ENCODE assay signal across 10 cellular contexts in genomic region chr6:45923831-45924391, GRCh38.
DNase-seq lines count a peak whose midpoint lies in the region; ATAC-seq, FAIRE-seq and TF ChIP-seq lines count a peak whose summit lies in the region.
"Had no signal": no experiment of that assay in that cellular context is flagged by ENCODE, and none has a peak within 500 bp of the region (broad histone marks: within the 10 kb centered on the region; RNA-seq: fewer than 3 reads in every experiment).

No MANE protein-coding gene starts in this region.

- ATAC-seq in GM19455 (IDR thresholded peaks at IDR 0.05; ENCODE audit: unreplicated experiment), result peak; percentile 75

- H3K27ac ChIP-seq in AG04450 (ENCODE audit: low read depth, low read length), result no peak overlapping the region
- H3K27ac ChIP-seq in KMS-11, result peak overlapping the region; percentile 94
- H3K27ac ChIP-seq in dorsolateral prefrontal cortex, result no peak overlapping the region
- H3K27ac ChIP-seq: transverse colon had no signal

- H3K4me3 ChIP-seq in AG04450 (ENCODE audit: low read depth, low read length) (no peak overlapping the region), KMS-11 (IDR thresholded peaks at IDR 0.05; ENCODE audit: insufficient read depth, low read depth, low read length) (no peak overlapping the region), dorsolateral prefrontal cortex (no peak overlapping the region)
- H3K4me3 ChIP-seq: transverse colon had no signal

- TF ChIP-seq CTCF in AG04450 (IDR thresholded peaks at IDR 0.05; ENCODE audit: low read depth, low read length) (no peak), KMS-11 (conservative IDR thresholded peaks at IDR 0.05; ENCODE audit: low read depth, low read length) (0 out of 2 replicates have a peak, but pooled peaks have one; percentile 8), dorsolateral prefrontal cortex (IDR thresholded peaks at IDR 0.05 in 54 of 56, conservative IDR thresholded peaks at IDR 0.05 in 2 of 56; ENCODE audit: low read depth in 1 of 56, partially characterized antibody in 56 of 56) (no peak)

- H3K4me1 ChIP-seq in KMS-11 (ENCODE audit: low read depth, poor library complexity, severe bottlenecking), result peaks cover 71% of the 10 kb centered on the region

- H3K79me2 ChIP-seq in KMS-11 (ENCODE audit: insufficient read depth, low read depth), result no peaks in the 10 kb centered on the region

- H3K9me3 ChIP-seq in AG04450 (ENCODE audit: control insufficient read depth, insufficient read depth, low read length), result no peaks in the 10 kb centered on the region
- H3K9me3 ChIP-seq: transverse colon had no signal

- peak; percentile 32 for DNase-seq in AG04450 (ENCODE audit: low read depth, low spot score)
- peak; percentile 46 for DNase-seq in fibroblast of gingiva (ENCODE audit: low read depth)
- no peak for DNase-seq in dorsolateral prefrontal cortex
- no peak for DNase-seq in urothelium cell line (ENCODE audit: low spot score)
- DNase-seq in NCI-H2107 treated with DMSO at 0.1 percent for 48 hours (lab: John Stamatoyannopoulos, UW; ENCODE audit: unreplicated experiment), result no peak
- no peak for DNase-seq in globus pallidus (ENCODE audit: low spot score)
- DNase-seq: DND-41, transverse colon had no signal

- CTCF ChIA-PET in AG04450 (lab: Charles Lee), result interaction anchor here (0.6 to 3.9 kb wide), 7 partner anchors 23 to 1448 kb away, joined by 3 to 39 read pairs (median 8); no protein-coding TSS in a partner anchor

- no peak for FAIRE-seq in urothelium cell line (lab: Jason Lieb, UNC)

- H3K36me3 ChIP-seq in KMS-11 (ENCODE audit: insufficient read depth), result no peaks in the 10 kb centered on the region
- H3K36me3 ChIP-seq: transverse colon had no signal

- peak overlapping the region; percentile 71 for H3K9ac ChIP-seq in KMS-11

- H3K4me2 ChIP-seq in KMS-11, result peak overlapping the region; percentile 100

- H2AFZ ChIP-seq in KMS-11 (ENCODE audit: low read depth), result peak overlapping the region; percentile 35; the same call in 1 of the 2 replicates

- POLR2A ChIA-PET in AG04450 (lab: Yijun Ruan, JAX), result no interaction called here

- H3K27me3 ChIP-seq in AG04450 (ENCODE audit: control insufficient read depth, insufficient read depth, low read length), result no peaks in the 10 kb centered on the region
- H3K27me3 ChIP-seq in KMS-11 (ENCODE audit: insufficient read depth, low read depth), result no peaks in the 10 kb centered on the region
- H3K27me3 ChIP-seq in dorsolateral prefrontal cortex, result no peaks in the 10 kb centered on the region
- H3K27me3 ChIP-seq: transverse colon had no signal

- intact Hi-C loops in dorsolateral prefrontal cortex (cut with DNase I), result loop anchor here (2.0 to 10.0 kb wide), 6 partner anchors 209 to 1449 kb away; no protein-coding TSS in a partner anchor

- H4K20me1 ChIP-seq in KMS-11 (ENCODE audit: insufficient read depth), result no peaks in the 10 kb centered on the region

Comparison
In these comparisons a context has a peak if more than half of its experiments do, and no peak if none do; other contexts are left out.
1. DNase-seq: peak in AG04450 (single experiment) and fibroblast of gingiva (single experiment); none in dorsolateral prefrontal cortex (0 of 10), urothelium cell line (single experiment), NCI-H2107 treated with DMSO at 0.1 percent for 48 hours (single experiment) and globus pallidus (single experiment).